Comparison of ENCODE assay signal across 3 cellular contexts in genomic region chr12:93174473-93174872, GRCh38.
TF ChIP-seq lines count a peak whose summit lies in the region.

No MANE protein-coding gene starts in this region.

TF ChIP-seq in IMR-90, 13 proteins besides CTCF, POLR2A, EP300 and RAD21 (continued from another document):
- TF ChIP-seq BHLHE40 (IDR thresholded peaks at IDR 0.05; ENCODE audit: low read depth, low read length) (no peak), RFX5 (IDR thresholded peaks at IDR 0.05; ENCODE audit: low read depth, low read length) (no peak), RCOR1 (IDR thresholded peaks at IDR 0.05; ENCODE audit: insufficient replicate concordance, low read length) (no peak)

TF ChIP-seq in SK-N-SH treated with all-trans-retinoic acid at 6 μM for 48 hours, 23 proteins besides CTCF, POLR2A, EP300 and RAD21 (continued from another document):
- no peak for TF ChIP-seq POU6F1 (CRISPR knock-in tag; IDR thresholded peaks at IDR 0.05; ENCODE audit: borderline replicate concordance, low read depth)
- no peak for TF ChIP-seq PATZ1 (CRISPR knock-in tag; IDR thresholded peaks at IDR 0.05; ENCODE audit: borderline replicate concordance)
- TF ChIP-seq CSDC2 (CRISPR knock-in tag; IDR thresholded peaks at IDR 0.05), result 0 out of 2 replicates have a peak, but pooled peaks have one; percentile 3
- no peak for TF ChIP-seq CREB5 (CRISPR knock-in tag; IDR thresholded peaks at IDR 0.05; ENCODE audit: low read depth)
- TF ChIP-seq ZNF70 (CRISPR knock-in tag; IDR thresholded peaks at IDR 0.05), result no peak

TF ChIP-seq in HepG2, 621 proteins besides CTCF, POLR2A, EP300 and RAD21 (continued from another document):
- TF ChIP-seq KLF13 (CRISPR knock-in tag; IDR thresholded peaks at IDR 0.05) (no peak), ZNF574 (CRISPR knock-in tag; IDR thresholded peaks at IDR 0.05) (no peak), HDAC6 (IDR thresholded peaks at IDR 0.05; ENCODE audit: low read depth, low read length) (no peak), CEBPG (CRISPR knock-in tag; IDR thresholded peaks at IDR 0.05) (no peak), ZSCAN31 (CRISPR knock-in tag; IDR thresholded peaks at IDR 0.05; ENCODE audit: low read depth) (no peak), ONECUT2 (CRISPR knock-in tag; IDR thresholded peaks at IDR 0.05) (no peak), NFE2L2 (IDR thresholded peaks at IDR 0.05; ENCODE audit: low read length) (no peak), ZBTB7A (CRISPR knock-in tag; IDR thresholded peaks at IDR 0.05) (no peak), PBX2 (CRISPR knock-in tag; IDR thresholded peaks at IDR 0.05) (no peak), GRHL1 (CRISPR knock-in tag; conservative IDR thresholded peaks at IDR 0.05) (no peak), ZNF75D (CRISPR knock-in tag; IDR thresholded peaks at IDR 0.05; ENCODE audit: borderline replicate concordance) (no peak), MTA3 (CRISPR knock-in tag; IDR thresholded peaks at IDR 0.05) (no peak), SRF (IDR thresholded peaks at IDR 0.05; ENCODE audit: low read depth, low read length) (no peak), E2F2 (CRISPR knock-in tag; IDR thresholded peaks at IDR 0.05; ENCODE audit: borderline replicate concordance) (no peak)
TF ChIP-seq in HepG2: peak in this region for 0.
